Comparison of ENCODE assay signal across 1 cellular context in the genomic region with DNA sequence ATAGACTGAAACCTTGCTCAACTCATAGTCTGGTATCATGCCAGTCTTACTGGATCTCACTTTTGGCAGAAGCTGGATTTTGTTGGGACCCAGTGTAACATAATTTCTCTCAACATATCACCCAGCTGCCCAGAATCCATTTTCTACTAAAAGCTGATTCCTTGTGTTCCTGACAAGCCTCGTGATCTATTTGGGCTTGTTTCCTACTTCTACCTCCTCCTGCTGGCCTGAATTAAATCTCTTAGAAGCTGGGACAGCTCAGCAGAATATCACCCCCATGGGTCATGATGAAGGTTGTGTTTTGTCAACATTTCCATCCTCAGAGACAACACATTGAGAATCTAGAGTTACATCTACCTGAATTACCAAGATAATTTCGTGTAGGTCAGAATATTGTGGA.
TF ChIP-seq lines count a peak whose summit lies in the region.

No MANE protein-coding gene starts in this region.

TF ChIP-seq in SK-N-SH, 30 proteins besides CTCF, POLR2A, EP300 and RAD21:
- TF ChIP-seq TCF12 (IDR thresholded peaks at IDR 0.05) (no peak), MEF2A (IDR thresholded peaks at IDR 0.05; ENCODE audit: borderline replicate concordance, low read depth) (no peak), RFX5 (IDR thresholded peaks at IDR 0.05; ENCODE audit: low read length) (no peak), GABPA (IDR thresholded peaks at IDR 0.05; ENCODE audit: low read depth) (no peak)
- TF ChIP-seq, protein P1, sequence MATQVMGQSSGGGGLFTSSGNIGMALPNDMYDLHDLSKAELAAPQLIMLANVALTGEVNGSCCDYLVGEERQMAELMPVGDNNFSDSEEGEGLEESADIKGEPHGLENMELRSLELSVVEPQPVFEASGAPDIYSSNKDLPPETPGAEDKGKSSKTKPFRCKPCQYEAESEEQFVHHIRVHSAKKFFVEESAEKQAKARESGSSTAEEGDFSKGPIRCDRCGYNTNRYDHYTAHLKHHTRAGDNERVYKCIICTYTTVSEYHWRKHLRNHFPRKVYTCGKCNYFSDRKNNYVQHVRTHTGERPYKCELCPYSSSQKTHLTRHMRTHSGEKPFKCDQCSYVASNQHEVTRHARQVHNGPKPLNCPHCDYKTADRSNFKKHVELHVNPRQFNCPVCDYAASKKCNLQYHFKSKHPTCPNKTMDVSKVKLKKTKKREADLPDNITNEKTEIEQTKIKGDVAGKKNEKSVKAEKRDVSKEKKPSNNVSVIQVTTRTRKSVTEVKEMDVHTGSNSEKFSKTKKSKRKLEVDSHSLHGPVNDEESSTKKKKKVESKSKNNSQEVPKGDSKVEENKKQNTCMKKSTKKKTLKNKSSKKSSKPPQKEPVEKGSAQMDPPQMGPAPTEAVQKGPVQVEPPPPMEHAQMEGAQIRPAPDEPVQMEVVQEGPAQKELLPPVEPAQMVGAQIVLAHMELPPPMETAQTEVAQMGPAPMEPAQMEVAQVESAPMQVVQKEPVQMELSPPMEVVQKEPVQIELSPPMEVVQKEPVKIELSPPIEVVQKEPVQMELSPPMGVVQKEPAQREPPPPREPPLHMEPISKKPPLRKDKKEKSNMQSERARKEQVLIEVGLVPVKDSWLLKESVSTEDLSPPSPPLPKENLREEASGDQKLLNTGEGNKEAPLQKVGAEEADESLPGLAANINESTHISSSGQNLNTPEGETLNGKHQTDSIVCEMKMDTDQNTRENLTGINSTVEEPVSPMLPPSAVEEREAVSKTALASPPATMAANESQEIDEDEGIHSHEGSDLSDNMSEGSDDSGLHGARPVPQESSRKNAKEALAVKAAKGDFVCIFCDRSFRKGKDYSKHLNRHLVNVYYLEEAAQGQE (IDR thresholded peaks at IDR 0.05; ENCODE audit: low read depth, low read length) = no peak
- TF ChIP-seq, protein P2, sequence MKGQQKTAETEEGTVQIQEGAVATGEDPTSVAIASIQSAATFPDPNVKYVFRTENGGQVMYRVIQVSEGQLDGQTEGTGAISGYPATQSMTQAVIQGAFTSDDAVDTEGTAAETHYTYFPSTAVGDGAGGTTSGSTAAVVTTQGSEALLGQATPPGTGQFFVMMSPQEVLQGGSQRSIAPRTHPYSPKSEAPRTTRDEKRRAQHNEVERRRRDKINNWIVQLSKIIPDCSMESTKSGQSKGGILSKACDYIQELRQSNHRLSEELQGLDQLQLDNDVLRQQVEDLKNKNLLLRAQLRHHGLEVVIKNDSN (IDR thresholded peaks at IDR 0.05; ENCODE audit: borderline replicate concordance, low read depth) = no peak
